Comparison of ENCODE assay signal across 8 cellular contexts in genomic region chr17:82863941-82864720, GRCh38.
A peak's percentile ranks its signal among the peaks of the same experiment; 100 is the strongest.
DNase-seq lines count a peak whose midpoint lies in the region; ATAC-seq lines count a peak whose summit lies in the region.

No MANE protein-coding gene starts in this region.

- peaks cover 10% of the 10 kb centered on the region for H3K27me3 Mint-ChIP-seq in stimulated activated memory B cell treated with anti-CD40 and anti-IgM and Interleukin-4, amounts not matched to agents 10 μg/mL and 1 μg/mL and 100 μg/mL, for 72 hours

- H3K27ac Mint-ChIP-seq in stimulated activated memory B cell treated with anti-CD40 and anti-IgM and Interleukin-4, amounts not matched to agents 10 μg/mL and 1 μg/mL and 100 μg/mL, for 72 hours = peak overlapping the region; percentile 100

- peak; percentile 68 for ATAC-seq in GM21360 (IDR thresholded peaks at IDR 0.05; ENCODE audit: unreplicated experiment)
- ATAC-seq in stimulated activated memory B cell treated with anti-CD40 and anti-IgM and Interleukin-4, amounts not matched to agents 10 μg/mL and 1 μg/mL and 100 μg/mL, for 72 hours = peak; percentile 96

- DNase-seq in COR-L47 (lab: John Stamatoyannopoulos, UW) (peak; percentile 39), HK-2 (ENCODE audit: unreplicated experiment) (peak; percentile 50), T-helper 2 cell (peak; percentile 48 to 99 (median 78)), amniotic stem cell (lab: John Stamatoyannopoulos, UW) (peak; percentile 12), middle frontal gyrus (ENCODE audit: extremely low spot score, low spot score) (peak; percentile 16), NCI-H1092 (lab: John Stamatoyannopoulos, UW) (no peak)

- H3K36me3 Mint-ChIP-seq in stimulated activated memory B cell treated with anti-CD40 and anti-IgM and Interleukin-4, amounts not matched to agents 10 μg/mL and 1 μg/mL and 100 μg/mL, for 72 hours = peaks cover 5% of the 10 kb centered on the region

- H3K9me3 Mint-ChIP-seq in stimulated activated memory B cell treated with anti-CD40 and anti-IgM and Interleukin-4, amounts not matched to agents 10 μg/mL and 1 μg/mL and 100 μg/mL, for 72 hours = no peaks in the 10 kb centered on the region

- peaks cover 88% of the 10 kb centered on the region for H3K4me1 Mint-ChIP-seq in stimulated activated memory B cell treated with anti-CD40 and anti-IgM and Interleukin-4, amounts not matched to agents 10 μg/mL and 1 μg/mL and 100 μg/mL, for 72 hours

- H3K4me3 Mint-ChIP-seq in stimulated activated memory B cell treated with anti-CD40 and anti-IgM and Interleukin-4, amounts not matched to agents 10 μg/mL and 1 μg/mL and 100 μg/mL, for 72 hours = peak overlapping the region; percentile 72
